8 cellular contexts compared by ENCODE assay signal in the genomic region with DNA sequence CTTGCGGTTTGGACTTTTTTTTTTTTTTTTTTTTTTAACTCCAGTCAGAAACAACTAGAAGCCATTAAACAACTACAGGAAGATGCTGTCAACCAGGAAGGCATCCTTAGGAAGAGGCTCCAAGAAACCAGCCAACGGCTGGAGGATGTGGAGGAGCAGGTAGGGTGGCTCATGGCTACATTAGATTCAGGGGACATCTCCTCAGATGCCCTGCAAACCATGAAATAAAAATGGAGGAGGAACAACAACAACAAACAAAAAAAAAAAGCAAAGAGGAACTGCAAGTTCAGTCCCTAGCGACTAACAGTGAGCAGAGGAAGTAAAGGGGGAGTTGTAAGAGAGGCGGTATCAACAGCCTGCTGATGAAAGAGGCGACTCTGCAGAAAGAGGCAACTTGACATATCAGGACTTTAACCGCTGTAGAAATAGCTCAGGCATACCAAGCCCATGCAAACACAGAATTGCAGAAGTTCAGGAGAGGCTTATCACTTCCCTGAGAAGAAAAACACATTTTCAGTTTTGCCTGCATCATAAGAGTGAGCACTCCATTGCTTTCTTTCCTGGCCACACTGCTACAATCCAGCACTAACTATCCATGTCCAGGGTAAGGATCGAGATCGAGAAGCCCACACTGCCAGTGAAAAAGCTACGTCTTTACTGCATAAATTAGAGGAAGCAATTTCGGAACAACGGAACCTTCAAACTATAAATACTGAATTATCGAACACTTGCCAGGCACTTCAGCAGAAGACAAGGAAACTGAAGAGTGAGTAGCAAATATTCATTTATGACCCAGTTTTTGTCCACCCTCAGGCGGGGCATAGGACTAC.
DNase-seq lines count a peak whose midpoint lies in the region; ATAC-seq, FAIRE-seq and TF ChIP-seq lines count a peak whose summit lies in the region.

No MANE protein-coding gene starts in this region.

- H3K4me1 ChIP-seq in left ventricle myocardium inferior = no peaks in the 10 kb centered on the region

- peak overlapping the region; percentile 88 for H3K4me3 Mint-ChIP-seq in activated T-cell treated with anti-CD3 and anti-CD28 coated beads, Interleukin-2, amount 50 U/mL, for 4 hours

- no peaks in the 10 kb centered on the region for H3K9me3 Mint-ChIP-seq in activated T-cell treated with anti-CD3 and anti-CD28 coated beads, Interleukin-2, amount 50 U/mL, for 4 hours

- no peaks in the 10 kb centered on the region for H3K36me3 Mint-ChIP-seq in activated T-cell treated with anti-CD3 and anti-CD28 coated beads, Interleukin-2, amount 50 U/mL, for 4 hours (ENCODE audit: insufficient read depth)

- TF ChIP-seq POLR2A in GM12892 (IDR thresholded peaks at IDR 0.05; ENCODE audit: low read depth, low read length) = peak; percentile 53; the same call in 1 of the 2 replicates

- no peaks in the 10 kb centered on the region for H3K27me3 ChIP-seq in left ventricle myocardium inferior (ENCODE audit: low read depth)
- H3K27me3 ChIP-seq in H7 (ENCODE audit: control insufficient read depth, insufficient read depth, low read length) = no peaks in the 10 kb centered on the region

- H3K36me3 ChIP-seq in left ventricle myocardium inferior (no peaks in the 10 kb centered on the region), H7 (replicated peaks; ENCODE audit: control insufficient read depth, insufficient read depth, low read length) (no peaks in the 10 kb centered on the region)

- H3K27ac ChIP-seq in left ventricle myocardium inferior (replicated peaks) = peak overlapping the region; percentile 70

- H3K9me3 ChIP-seq in left ventricle myocardium inferior (replicated peaks) = peaks cover 7% of the 10 kb centered on the region

- peak; percentile 70 for ATAC-seq in GM21825 (IDR thresholded peaks at IDR 0.05; ENCODE audit: unreplicated experiment)
- ATAC-seq in activated T-cell treated with anti-CD3 and anti-CD28 coated beads, Interleukin-2, amount 50 U/mL, for 4 hours = peak; percentile 52 to 59

- FAIRE-seq in GM12892 (lab: Jason Lieb, UNC) = peak; percentile 97

- H3K4me3 ChIP-seq in left ventricle myocardium inferior (peak overlapping the region; percentile 59), H7 (ENCODE audit: insufficient read depth, low read depth, low read length) (no peak overlapping the region)

- no peak for TF ChIP-seq CTCF in left ventricle myocardium inferior (IDR thresholded peaks at IDR 0.05; ENCODE audit: borderline replicate concordance)

- H3K27me3 Mint-ChIP-seq in activated T-cell treated with anti-CD3 and anti-CD28 coated beads, Interleukin-2, amount 50 U/mL, for 4 hours (ENCODE audit: low read depth) = no peaks in the 10 kb centered on the region

- DNase-seq in GM12892 (ENCODE audit: insufficient read length) (no peak), MV-4-11 (lab: John Stamatoyannopoulos, UW) (peak; percentile 99), left ventricle myocardium inferior (no peak), DMS153 treated with DMSO at 0.1 percent for 48 hours (lab: John Stamatoyannopoulos, UW; ENCODE audit: unreplicated experiment) (no peak), H7 (no peak)
- DNase-seq in activated T-cell treated with anti-CD3 and anti-CD28 coated beads, Interleukin-2, amount 50 U/mL, for 4 hours = peak; percentile 18
- peak; percentile 5 to 10 for DNase-seq in stimulated activated CD8-positive, alpha-beta memory T cell treated with anti-CD3 and anti-CD28 coated beads, Interleukin-15, amount 100 ng/mL, for 4 hours (ENCODE audit: low read depth in 2 of 2)

- intact Hi-C loops in left ventricle myocardium inferior (cut with micrococcal nuclease) = no loop called here

- peaks cover 52% of the 10 kb centered on the region for H3K4me1 Mint-ChIP-seq in activated T-cell treated with anti-CD3 and anti-CD28 coated beads, Interleukin-2, amount 50 U/mL, for 4 hours (ENCODE audit: low read depth)

Comparison
In these comparisons a context has a peak if more than half of its experiments do, and no peak if none do; other contexts are left out.
1. DNase-seq: peak in MV-4-11 (single experiment), activated T-cell treated with anti-CD3 and anti-CD28 coated beads, Interleukin-2, amount 50 U/mL, for 4 hours (single experiment) and stimulated activated CD8-positive, alpha-beta memory T cell treated with anti-CD3 and anti-CD28 coated beads, Interleukin-15, amount 100 ng/mL, for 4 hours (2 of 2); none in GM12892 (single experiment), left ventricle myocardium inferior (single experiment), DMS153 treated with DMSO at 0.1 percent for 48 hours (single experiment) and H7 (single experiment).